In genomic region chr9:91646702-91647101, GRCh38 we compare ENCODE assay signal across 8 cellular contexts.
"Had no signal": no experiment of that assay in that cellular context is flagged by ENCODE, and none has a peak within 500 bp of the region (broad histone marks: within the 10 kb centered on the region; RNA-seq: fewer than 3 reads in every experiment).

No MANE protein-coding gene starts in this region.

- DNase-seq: GDM1, GF-D8 had no signal

- FAIRE-seq: G401.6, GM12878, GM12891, GM12892, GM18507, GM19239 had no signal

- ATAC-seq: GM12878 had no signal

- H3K4me3 ChIP-seq: GM12878 had no signal
